ENCODE assay signal across 26 cellular contexts in the genomic region with DNA sequence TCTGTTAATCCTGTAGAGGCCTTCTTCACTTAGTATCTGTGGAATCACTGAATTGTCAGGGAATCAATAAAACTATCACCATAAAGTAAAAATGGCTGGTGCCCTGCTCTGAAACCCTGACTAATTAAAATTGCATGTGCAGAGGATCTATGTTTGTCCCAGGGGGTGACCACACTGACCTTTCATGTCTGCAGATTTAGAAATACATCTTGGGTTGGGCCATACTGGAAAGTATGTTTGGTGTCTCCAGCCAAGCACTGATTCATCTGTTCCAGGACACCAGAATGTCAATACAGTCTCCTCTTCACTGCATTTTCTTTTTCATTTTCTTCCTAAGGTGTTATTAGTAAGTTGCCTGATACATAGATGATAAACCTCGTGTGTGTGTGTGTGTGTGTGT.
DNase-seq lines count a peak whose midpoint lies in the region; FAIRE-seq and TF ChIP-seq lines count a peak whose summit lies in the region.
"Had no signal": no experiment of that assay in that cellular context is flagged by ENCODE, and none has a peak within 500 bp of the region (broad histone marks: within the 10 kb centered on the region; RNA-seq: fewer than 3 reads in every experiment).

No MANE protein-coding gene starts in this region.

- no peak overlapping the region for H3K4me2 ChIP-seq in astrocyte (ENCODE audit: low read length)

- H3K9me3 Mint-ChIP-seq in HFFc6 (no peaks in the 10 kb centered on the region), astrocyte (ENCODE audit: unreplicated experiment) (no peaks in the 10 kb centered on the region)
- H3K9me3 Mint-ChIP-seq: activated CD8-positive, alpha-beta T cell treated with anti-CD3 and anti-CD28 coated beads for 36 hours; nephron progenitor cell had no signal

- peaks cover 43% of the 10 kb centered on the region for H3K4me1 Mint-ChIP-seq in HFFc6 (ENCODE audit: low read depth)
- H3K4me1 Mint-ChIP-seq in astrocyte (ENCODE audit: low read depth, unreplicated experiment): peaks cover 17% of the 10 kb centered on the region
- H3K4me1 Mint-ChIP-seq: activated B cell treated with CpG ODN at 0.5 μM for 24 hours; CD4-positive, CD25-positive, alpha-beta regulatory T cell had no signal

- TF ChIP-seq CTCF in HFFc6 (IDR thresholded peaks at IDR 0.05) (no peak), astrocyte (IDR thresholded peaks at IDR 0.05; ENCODE audit: insufficient read depth, low read depth, low read length) (no peak), foreskin fibroblast (IDR thresholded peaks at IDR 0.05; ENCODE audit: low read depth, low read length) (no peak), right atrium auricular region (IDR thresholded peaks at IDR 0.05) (no peak)

- H3K27ac ChIP-seq in ACC112 (ENCODE audit: low read depth, low read length): peak overlapping the region; percentile 20; the same call in 1 of the 2 replicates
- no peak overlapping the region for H3K27ac ChIP-seq in astrocyte (ENCODE audit: low read depth, low read length)
- no peak overlapping the region for H3K27ac ChIP-seq in right atrium auricular region
- H3K27ac ChIP-seq: cardiac muscle cell, SJSA1, spleen, testis had no signal

- H3K4me3 Mint-ChIP-seq in HFFc6: no peak overlapping the region
- H3K4me3 Mint-ChIP-seq in astrocyte (ENCODE audit: unreplicated experiment): no peak overlapping the region
- H3K4me3 Mint-ChIP-seq: activated B cell treated with CpG ODN at 0.5 μM for 24 hours; activated CD8-positive, alpha-beta T cell treated with anti-CD3 and anti-CD28 coated beads for 36 hours; activated naive CD8-positive, alpha-beta T cell; CD4-positive, CD25-positive, alpha-beta regulatory T cell; nephron progenitor cell; T-helper 2 cell treated with Interferon-gamma antibody and Interleukin-4, amounts not matched to agents 5 μg/mL and 100 μg/mL, for 36 hours had no signal

- no peaks in the 10 kb centered on the region for H3K36me3 Mint-ChIP-seq in HFFc6 (ENCODE audit: low read depth)
- H3K36me3 Mint-ChIP-seq in astrocyte (ENCODE audit: low read depth, unreplicated experiment): no peaks in the 10 kb centered on the region
- H3K36me3 Mint-ChIP-seq: activated naive CD8-positive, alpha-beta T cell; CD4-positive, CD25-positive, alpha-beta regulatory T cell had no signal

- H3K9me3 ChIP-seq in astrocyte (ENCODE audit: insufficient read depth, low read depth, low read length) (no peaks in the 10 kb centered on the region), right atrium auricular region (no peaks in the 10 kb centered on the region)
- H3K9me3 ChIP-seq: SJSA1, spleen, testis had no signal

- no peak overlapping the region for H3K4me3 ChIP-seq in ACC112 (ENCODE audit: low read depth, low read length)
- H3K4me3 ChIP-seq in astrocyte (ENCODE audit: insufficient read depth, low read depth, low read length): no peak overlapping the region
- no peak overlapping the region for H3K4me3 ChIP-seq in foreskin fibroblast (ENCODE audit: low read depth in 1 of 2, low read length in 2 of 2)
- no peak overlapping the region for H3K4me3 ChIP-seq in right atrium auricular region
- H3K4me3 ChIP-seq: cardiac muscle cell, SJSA1, spleen, testis had no signal

- H2AFZ ChIP-seq in ACC112 (ENCODE audit: low read length, unreplicated experiment) (no peak overlapping the region), astrocyte (ENCODE audit: low read depth, low read length) (no peak overlapping the region)

- DNase-seq in HFFc6 (peak; percentile 67), astrocyte (ENCODE audit: low read depth) (peak; percentile 47), foreskin fibroblast (peak; percentile 87 to 91), SHP77 treated with DMSO at 0.1 percent for 48 hours (lab: John Stamatoyannopoulos, UW) (no peak), right atrium auricular region (ENCODE audit: low spot score) (no peak), KG1 (lab: John Stamatoyannopoulos, UW) (no peak)
- DNase-seq in stimulated activated CD4-positive, alpha-beta T cell treated with anti-CD3 and anti-CD28 coated beads, Interleukin-4, amount 100 ng/mL, for 24 hours: no peak
- DNase-seq: 8988T; activated B cell treated with CpG ODN at 0.5 μM for 24 hours; activated CD8-positive, alpha-beta T cell treated with anti-CD3 and anti-CD28 coated beads for 36 hours; activated T-cell treated with anti-CD3 and anti-CD28 coated beads, Interleukin-2, amount 50 U/mL, for 48 hours; CD4-positive, CD25-positive, alpha-beta regulatory T cell; DMS153; GOT3; hippocampal formation; nephron progenitor cell; OCI-M1; spleen; testis had no signal

- FAIRE-seq in astrocyte (lab: Jason Lieb, UNC): no peak
- FAIRE-seq: keratinocyte had no signal

- H3K27me3 Mint-ChIP-seq in HFFc6 (ENCODE audit: insufficient read depth): no peaks in the 10 kb centered on the region
- no peaks in the 10 kb centered on the region for H3K27me3 Mint-ChIP-seq in astrocyte (ENCODE audit: low read depth, unreplicated experiment)
- H3K27me3 Mint-ChIP-seq: activated B cell treated with CpG ODN at 0.5 μM for 24 hours; activated CD8-positive, alpha-beta T cell treated with anti-CD3 and anti-CD28 coated beads for 36 hours; activated naive CD8-positive, alpha-beta T cell; CD4-positive, CD25-positive, alpha-beta regulatory T cell; progenitor cell of endocrine pancreas had no signal

- no peaks in the 10 kb centered on the region for H3K36me3 ChIP-seq in ACC112 (ENCODE audit: insufficient read depth, low read length)
- no peaks in the 10 kb centered on the region for H3K36me3 ChIP-seq in astrocyte (ENCODE audit: insufficient read depth, low read length)
- no peaks in the 10 kb centered on the region for H3K36me3 ChIP-seq in right atrium auricular region
- H3K36me3 ChIP-seq: cardiac muscle cell, SJSA1, spleen had no signal

- H4K20me1 ChIP-seq in astrocyte (ENCODE audit: insufficient read depth, low read length): no peaks in the 10 kb centered on the region

- H3K27me3 ChIP-seq in ACC112 (ENCODE audit: insufficient read depth, low read length) (no peaks in the 10 kb centered on the region), astrocyte (ENCODE audit: insufficient read depth, low read length) (no peaks in the 10 kb centered on the region), right atrium auricular region (no peaks in the 10 kb centered on the region)
- H3K27me3 ChIP-seq: cardiac muscle cell, SJSA1, spleen, testis had no signal

- H3K27ac Mint-ChIP-seq in HFFc6: peak overlapping the region; percentile 14; the same call in 1 of the 2 replicates
- H3K27ac Mint-ChIP-seq in astrocyte (ENCODE audit: unreplicated experiment): no peak overlapping the region
- H3K27ac Mint-ChIP-seq: activated B cell treated with CpG ODN at 0.5 μM for 24 hours; activated CD8-positive, alpha-beta T cell treated with anti-CD3 and anti-CD28 coated beads for 36 hours; activated naive CD8-positive, alpha-beta T cell; CD4-positive, CD25-positive, alpha-beta regulatory T cell; nephron progenitor cell; progenitor cell of endocrine pancreas; T-helper 2 cell treated with Interferon-gamma antibody and Interleukin-4, amounts not matched to agents 5 μg/mL and 100 μg/mL, for 36 hours had no signal

- peaks cover 28% of the 10 kb centered on the region for H3K4me1 ChIP-seq in ACC112 (ENCODE audit: control insufficient read depth, insufficient read depth, low read length, unreplicated experiment)
- peaks cover 9% of the 10 kb centered on the region for H3K4me1 ChIP-seq in astrocyte (ENCODE audit: insufficient read depth, low read length)
- H3K4me1 ChIP-seq in right atrium auricular region: no peaks in the 10 kb centered on the region
- H3K4me1 ChIP-seq: spleen, testis had no signal

- no peak overlapping the region for H3K9ac ChIP-seq in astrocyte (ENCODE audit: low read length)

- H3K79me2 ChIP-seq in ACC112 (ENCODE audit: control insufficient read depth, insufficient read depth, low read length, unreplicated experiment): no peaks in the 10 kb centered on the region
- no peaks in the 10 kb centered on the region for H3K79me2 ChIP-seq in astrocyte (ENCODE audit: insufficient read depth, low read length)

Comparison
In these comparisons a context has a peak if more than half of its experiments do, and no peak if none do; other contexts are left out.
1. DNase-seq: peak in HFFc6 (single experiment), astrocyte (single experiment) and foreskin fibroblast (2 of 2); none in stimulated activated CD4-positive, alpha-beta T cell treated with anti-CD3 and anti-CD28 coated beads, Interleukin-4, amount 100 ng/mL, for 24 hours (single experiment), SHP77 treated with DMSO at 0.1 percent for 48 hours (single experiment), right atrium auricular region (single experiment) and KG1 (single experiment).